21 cellular contexts compared by ENCODE assay signal in the genomic region with DNA sequence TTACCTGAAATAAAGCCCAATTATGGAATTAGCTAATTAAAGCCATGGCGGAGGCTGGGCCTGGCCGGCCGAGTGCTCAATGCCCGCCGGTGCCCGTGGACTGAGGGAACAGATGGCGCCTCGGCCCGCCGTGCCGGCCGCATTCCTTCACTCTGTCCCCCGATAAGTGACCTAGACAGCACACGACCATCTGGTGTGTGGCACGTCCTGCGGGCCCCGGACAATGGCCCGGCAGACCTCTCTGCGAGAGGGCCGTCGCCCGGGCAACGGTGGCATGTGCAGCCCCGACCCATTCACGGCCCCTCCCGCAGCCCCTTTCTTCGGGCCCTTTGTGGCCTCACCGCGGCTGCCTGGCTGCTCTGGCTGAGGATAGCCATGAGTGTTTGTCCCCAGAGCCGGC.
"Had no signal": no experiment of that assay in that cellular context is flagged by ENCODE, and none has a peak within 500 bp of the region (broad histone marks: within the 10 kb centered on the region; RNA-seq: fewer than 3 reads in every experiment).

No MANE protein-coding gene starts in this region.

- DNase-seq: effector CD4-positive, alpha-beta T cell; foreskin melanocyte; head of caudate nucleus; kidney; left cardiac atrium; left ventricle myocardium superior; mesendoderm; naive thymus-derived CD8-positive, alpha-beta T cell; psoas muscle; sigmoid colon; stimulated activated CD4-positive, alpha-beta T cell treated with anti-CD3 and anti-CD28 coated beads, Interleukin-2, amount 100 ng/mL, for 24 hours; stimulated activated CD4-positive, alpha-beta T cell treated with anti-CD3 and anti-CD28 coated beads, Interleukin-4, amount 100 ng/mL, for 4 hours; stimulated activated naive B cell treated with anti-CD40 and anti-IgM and Interleukin-4, amounts not matched to agents 10 μg/mL and 1 μg/mL and 100 μg/mL, for 72 hours; stimulated activated naive CD8-positive, alpha-beta T cell treated with anti-CD3 and anti-CD28 coated beads, Interleukin-15, amount 100 ng/mL, for 72 hours; testis; upper lobe of right lung had no signal

- H3K4me1 ChIP-seq: psoas muscle, sigmoid colon, testis, tibial nerve, upper lobe of right lung, vagina had no signal

- H3K4me2 ChIP-seq: hepatocyte had no signal

- H3K27me3 ChIP-seq: hepatocyte, sigmoid colon, testis, tibial nerve, upper lobe of right lung, vagina had no signal

- FAIRE-seq: kidney had no signal

- H3K9me3 ChIP-seq: psoas muscle, sigmoid colon, testis, tibial nerve, upper lobe of right lung, vagina had no signal

- ATAC-seq: left cardiac atrium; left ventricle myocardium superior; naive thymus-derived CD8-positive, alpha-beta T cell; psoas muscle; stimulated activated naive B cell treated with anti-CD40 and anti-IgM and Interleukin-4, amounts not matched to agents 10 μg/mL and 1 μg/mL and 100 μg/mL, for 72 hours; upper lobe of right lung had no signal

- H3K79me2 ChIP-seq: hepatocyte had no signal

- H3K4me3 ChIP-seq: hepatocyte, lung, psoas muscle, sigmoid colon, skin epidermis, testis, tibial nerve, upper lobe of right lung, vagina had no signal

- H2AFZ ChIP-seq: hepatocyte had no signal

- H3K27ac ChIP-seq: hepatocyte, psoas muscle, sigmoid colon, skin epidermis, testis, tibial nerve, upper lobe of right lung, vagina had no signal

- H3K36me3 ChIP-seq: sigmoid colon, tibial nerve, upper lobe of right lung, vagina had no signal
